ENCODE assay signal across 1 cellular context in genomic region chr5:132830436-132831094, GRCh38.
A peak's percentile ranks its signal among the peaks of the same experiment; 100 is the strongest.
TF ChIP-seq lines count a peak whose summit lies in the region.

A gene with protein sequence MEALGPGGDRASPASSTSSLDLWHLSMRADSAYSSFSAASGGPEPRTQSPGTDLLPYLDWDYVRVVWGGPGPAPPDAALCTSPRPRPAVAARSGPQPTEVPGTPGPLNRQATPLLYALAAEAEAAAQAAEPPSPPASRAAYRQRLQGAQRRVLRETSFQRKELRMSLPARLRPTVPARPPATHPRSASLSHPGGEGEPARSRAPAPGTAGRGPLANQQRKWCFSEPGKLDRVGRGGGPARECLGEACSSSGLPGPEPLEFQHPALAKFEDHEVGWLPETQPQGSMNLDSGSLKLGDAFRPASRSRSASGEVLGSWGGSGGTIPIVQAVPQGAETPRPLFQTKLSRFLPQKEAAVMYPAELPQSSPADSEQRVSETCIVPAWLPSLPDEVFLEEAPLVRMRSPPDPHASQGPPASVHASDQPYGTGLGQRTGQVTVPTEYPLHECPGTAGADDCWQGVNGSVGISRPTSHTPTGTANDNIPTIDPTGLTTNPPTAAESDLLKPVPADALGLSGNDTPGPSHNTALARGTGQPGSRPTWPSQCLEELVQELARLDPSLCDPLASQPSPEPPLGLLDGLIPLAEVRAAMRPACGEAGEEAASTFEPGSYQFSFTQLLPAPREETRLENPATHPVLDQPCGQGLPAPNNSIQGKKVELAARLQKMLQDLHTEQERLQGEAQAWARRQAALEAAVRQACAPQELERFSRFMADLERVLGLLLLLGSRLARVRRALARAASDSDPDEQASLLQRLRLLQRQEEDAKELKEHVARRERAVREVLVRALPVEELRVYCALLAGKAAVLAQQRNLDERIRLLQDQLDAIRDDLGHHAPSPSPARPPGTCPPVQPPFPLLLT (minus strand): TSS chr5:132830647. CDS start chr5:132826140, 4,507 bp downstream.

TF ChIP-seq in K562, 482 proteins besides CTCF, POLR2A, EP300 and RAD21 (continued from another document and continues in another):
- TF ChIP-seq MGA (IDR thresholded peaks at IDR 0.05) (peak; percentile 94), ZBTB7A (IDR thresholded peaks at IDR 0.05; ENCODE audit: borderline replicate concordance, control insufficient read depth, low read depth, low read length) (no peak), ZNF780A (CRISPR knock-in tag; IDR thresholded peaks at IDR 0.05) (no peak), KHSRP (IDR thresholded peaks at IDR 0.05) (no peak), DEAF1 (CRISPR knock-in tag; IDR thresholded peaks at IDR 0.05) (no peak), THAP7 (CRISPR knock-in tag; IDR thresholded peaks at IDR 0.05) (no peak), CREB5 (CRISPR knock-in tag; IDR thresholded peaks at IDR 0.05) (no peak), KAT2B (IDR thresholded peaks at IDR 0.05; ENCODE audit: low read depth, low read length) (no peak), MTA3 (IDR thresholded peaks at IDR 0.05; ENCODE audit: borderline replicate concordance) (peak; percentile 30; the same call in 1 of the 2 replicates), BCLAF1 (IDR thresholded peaks at IDR 0.05; ENCODE audit: borderline replicate concordance in 1 of 2, control insufficient read depth in 1 of 2, low read depth in 2 of 2, low read length in 1 of 2) (no peak), SREBF2 (CRISPR knock-in tag; IDR thresholded peaks at IDR 0.05) (no peak), FOS (IDR thresholded peaks at IDR 0.05; ENCODE audit: extremely low read depth, insufficient read length) (no peak), ZNF449 (CRISPR knock-in tag; IDR thresholded peaks at IDR 0.05) (no peak), MCM3 (IDR thresholded peaks at IDR 0.05) (no peak), BHLHE40 (IDR thresholded peaks at IDR 0.05; ENCODE audit: low read length) (peak; percentile 44; the same call in 1 of the 2 replicates), FOXA1 (IDR thresholded peaks at IDR 0.05; ENCODE audit: borderline replicate concordance) (no peak), HDAC2 (IDR thresholded peaks at IDR 0.05) (no peak), ZSCAN32 (CRISPR knock-in tag; IDR thresholded peaks at IDR 0.05) (no peak)
- TF ChIP-seq, protein P1, sequence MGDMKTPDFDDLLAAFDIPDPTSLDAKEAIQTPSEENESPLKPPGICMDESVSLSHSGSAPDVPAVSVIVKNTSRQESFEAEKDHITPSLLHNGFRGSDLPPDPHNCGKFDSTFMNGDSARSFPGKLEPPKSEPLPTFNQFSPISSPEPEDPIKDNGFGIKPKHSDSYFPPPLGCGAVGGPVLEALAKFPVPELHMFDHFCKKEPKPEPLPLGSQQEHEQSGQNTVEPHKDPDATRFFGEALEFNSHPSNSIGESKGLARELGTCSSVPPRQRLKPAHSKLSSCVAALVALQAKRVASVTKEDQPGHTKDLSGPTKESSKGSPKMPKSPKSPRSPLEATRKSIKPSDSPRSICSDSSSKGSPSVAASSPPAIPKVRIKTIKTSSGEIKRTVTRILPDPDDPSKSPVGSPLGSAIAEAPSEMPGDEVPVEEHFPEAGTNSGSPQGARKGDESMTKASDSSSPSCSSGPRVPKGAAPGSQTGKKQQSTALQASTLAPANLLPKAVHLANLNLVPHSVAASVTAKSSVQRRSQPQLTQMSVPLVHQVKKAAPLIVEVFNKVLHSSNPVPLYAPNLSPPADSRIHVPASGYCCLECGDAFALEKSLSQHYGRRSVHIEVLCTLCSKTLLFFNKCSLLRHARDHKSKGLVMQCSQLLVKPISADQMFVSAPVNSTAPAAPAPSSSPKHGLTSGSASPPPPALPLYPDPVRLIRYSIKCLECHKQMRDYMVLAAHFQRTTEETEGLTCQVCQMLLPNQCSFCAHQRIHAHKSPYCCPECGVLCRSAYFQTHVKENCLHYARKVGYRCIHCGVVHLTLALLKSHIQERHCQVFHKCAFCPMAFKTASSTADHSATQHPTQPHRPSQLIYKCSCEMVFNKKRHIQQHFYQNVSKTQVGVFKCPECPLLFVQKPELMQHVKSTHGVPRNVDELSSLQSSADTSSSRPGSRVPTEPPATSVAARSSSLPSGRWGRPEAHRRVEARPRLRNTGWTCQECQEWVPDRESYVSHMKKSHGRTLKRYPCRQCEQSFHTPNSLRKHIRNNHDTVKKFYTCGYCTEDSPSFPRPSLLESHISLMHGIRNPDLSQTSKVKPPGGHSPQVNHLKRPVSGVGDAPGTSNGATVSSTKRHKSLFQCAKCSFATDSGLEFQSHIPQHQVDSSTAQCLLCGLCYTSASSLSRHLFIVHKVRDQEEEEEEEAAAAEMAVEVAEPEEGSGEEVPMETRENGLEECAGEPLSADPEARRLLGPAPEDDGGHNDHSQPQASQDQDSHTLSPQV (IDR thresholded peaks at IDR 0.05) = peak; percentile 86
